Comparison of ENCODE assay signal across 8 cellular contexts in genomic region chr19:51407631-51408131, GRCh38. TPM values are rescaled to one million over a fixed set of nuclear protein-coding genes. Genes with fewer than 3 reads are reported as not detected.
DNase-seq lines count a peak whose midpoint lies in the region; ATAC-seq, FAIRE-seq and TF ChIP-seq lines count a peak whose summit lies in the region.

No MANE protein-coding gene starts in this region.

- CTCF ChIA-PET in A549 (lab: Yijun Ruan, JAX): interaction anchor here (0.6 to 2.6 kb wide), 15 partner anchors 8 to 1622 kb away, joined by 3 to 11 read pairs (median 4); partner anchors contain the start of gene SIGLEC10

- H3K27ac ChIP-seq in A549: no peak overlapping the region
- H3K27ac ChIP-seq in neutrophil: peak overlapping the region; percentile 92
- H3K27ac ChIP-seq in coronary artery: no peak overlapping the region

- FAIRE-seq in A549 (lab: Jason Lieb, UNC) (peak; percentile 68), GM12891 (lab: Jason Lieb, UNC) (peak; percentile 74)

- TF ChIP-seq EP300 in A549 (IDR thresholded peaks at IDR 0.05): no peak

- no peak overlapping the region for H3K4me3 ChIP-seq in A549
- peak overlapping the region in 1 of 2 experiments; percentile 3 for H3K4me3 ChIP-seq in neutrophil (ENCODE audit: low read depth in 1 of 2, low read length in 1 of 2)
- H3K4me3 ChIP-seq in coronary artery: no peak overlapping the region

- no peaks in the 10 kb centered on the region for H3K27me3 ChIP-seq in neutrophil

- H3K9me3 ChIP-seq in A549: peaks cover 27% of the 10 kb centered on the region
- no peaks in the 10 kb centered on the region for H3K9me3 ChIP-seq in neutrophil

- no peak overlapping the region for H3K4me2 ChIP-seq in A549

- no peaks in the 10 kb centered on the region for H3K9me3 Mint-ChIP-seq in effector memory CD8-positive, alpha-beta T cell

- no peak overlapping the region for H3K4me3 Mint-ChIP-seq in effector memory CD8-positive, alpha-beta T cell

- TF ChIP-seq CTCF in A549 (IDR thresholded peaks at IDR 0.05) (peak; percentile 48; the same call in 2 of the 3 replicates), neutrophil (IDR thresholded peaks at IDR 0.05) (no peak), coronary artery (IDR thresholded peaks at IDR 0.05) (no peak)

- WGBS in A549 (ENCODE audit: missing lambda C conversion rate): 13% methylated on average over 6 of the region's 6 CpGs

- peak; percentile 82 to 94; a peak in 5 of 6 replicates for ATAC-seq in A549
- ATAC-seq in effector memory CD8-positive, alpha-beta T cell (replicated peaks): peak; percentile 79
- ATAC-seq in GM21723 (IDR thresholded peaks at IDR 0.05; ENCODE audit: unreplicated experiment): no peak

- TF ChIP-seq RAD21 in A549 (conservative IDR thresholded peaks at IDR 0.05 in 1 of 2, IDR thresholded peaks at IDR 0.05 in 1 of 2): peak; percentile 47 to 66; a peak in 4 of 5 replicates

- H3K4me1 ChIP-seq in A549 (no peaks in the 10 kb centered on the region), neutrophil (ENCODE audit: control insufficient read depth in 1 of 2, insufficient read depth in 1 of 2, low read depth in 1 of 2, low read length in 1 of 2) (peaks cover 43 to 44% of the 10 kb centered on the region in 2 experiments)

- DNase-seq in A549 (ENCODE audit: low read depth in 1 of 2, low spot score in 1 of 2): peak; percentile 56 to 72
- DNase-seq in GM12891 (ENCODE audit: insufficient read length, low spot score): no peak
- peak; percentile 80 for DNase-seq in SIG-M5 treated with dmso at 0.1 percent for 504 hours (lab: John Stamatoyannopoulos, UW; ENCODE audit: unreplicated experiment)
- peak; percentile 32 to 50 (median 36) for DNase-seq in effector memory CD8-positive, alpha-beta T cell
- no peak for DNase-seq in coronary artery (ENCODE audit: low spot score)
- no peak for DNase-seq in T1000 (lab: John Stamatoyannopoulos, UW)

- no peak for TF ChIP-seq POLR2A in A549 (IDR thresholded peaks at IDR 0.05; ENCODE audit: low read length)
- no peak for TF ChIP-seq POLR2A in GM12891 (IDR thresholded peaks at IDR 0.05; ENCODE audit: low read depth, low read length)

- H3K36me3 Mint-ChIP-seq in effector memory CD8-positive, alpha-beta T cell (ENCODE audit: insufficient read depth): peaks cover 3% of the 10 kb centered on the region

- peaks cover 7% of the 10 kb centered on the region in 2 donors for H3K4me1 Mint-ChIP-seq in effector memory CD8-positive, alpha-beta T cell (ENCODE audit: low read depth in 2 of 2)

- peak overlapping the region in 1 of 2 donors; percentile 49 for H3K27ac Mint-ChIP-seq in effector memory CD8-positive, alpha-beta T cell

- POLR2A ChIA-PET in A549 (lab: Yijun Ruan, JAX): interaction anchor here (0.9 kb wide), 1 partner anchor 68 kb away, joined by 5 read pairs; no protein-coding TSS in a partner anchor

- H3K27me3 Mint-ChIP-seq in effector memory CD8-positive, alpha-beta T cell: no peaks in the 10 kb centered on the region

- H3K36me3 ChIP-seq in neutrophil: peaks cover 21% of the 10 kb centered on the region

TF ChIP-seq in A549, 52 proteins besides CTCF, POLR2A, EP300 and RAD21 (continues in another document):
- TF ChIP-seq, protein P1, sequence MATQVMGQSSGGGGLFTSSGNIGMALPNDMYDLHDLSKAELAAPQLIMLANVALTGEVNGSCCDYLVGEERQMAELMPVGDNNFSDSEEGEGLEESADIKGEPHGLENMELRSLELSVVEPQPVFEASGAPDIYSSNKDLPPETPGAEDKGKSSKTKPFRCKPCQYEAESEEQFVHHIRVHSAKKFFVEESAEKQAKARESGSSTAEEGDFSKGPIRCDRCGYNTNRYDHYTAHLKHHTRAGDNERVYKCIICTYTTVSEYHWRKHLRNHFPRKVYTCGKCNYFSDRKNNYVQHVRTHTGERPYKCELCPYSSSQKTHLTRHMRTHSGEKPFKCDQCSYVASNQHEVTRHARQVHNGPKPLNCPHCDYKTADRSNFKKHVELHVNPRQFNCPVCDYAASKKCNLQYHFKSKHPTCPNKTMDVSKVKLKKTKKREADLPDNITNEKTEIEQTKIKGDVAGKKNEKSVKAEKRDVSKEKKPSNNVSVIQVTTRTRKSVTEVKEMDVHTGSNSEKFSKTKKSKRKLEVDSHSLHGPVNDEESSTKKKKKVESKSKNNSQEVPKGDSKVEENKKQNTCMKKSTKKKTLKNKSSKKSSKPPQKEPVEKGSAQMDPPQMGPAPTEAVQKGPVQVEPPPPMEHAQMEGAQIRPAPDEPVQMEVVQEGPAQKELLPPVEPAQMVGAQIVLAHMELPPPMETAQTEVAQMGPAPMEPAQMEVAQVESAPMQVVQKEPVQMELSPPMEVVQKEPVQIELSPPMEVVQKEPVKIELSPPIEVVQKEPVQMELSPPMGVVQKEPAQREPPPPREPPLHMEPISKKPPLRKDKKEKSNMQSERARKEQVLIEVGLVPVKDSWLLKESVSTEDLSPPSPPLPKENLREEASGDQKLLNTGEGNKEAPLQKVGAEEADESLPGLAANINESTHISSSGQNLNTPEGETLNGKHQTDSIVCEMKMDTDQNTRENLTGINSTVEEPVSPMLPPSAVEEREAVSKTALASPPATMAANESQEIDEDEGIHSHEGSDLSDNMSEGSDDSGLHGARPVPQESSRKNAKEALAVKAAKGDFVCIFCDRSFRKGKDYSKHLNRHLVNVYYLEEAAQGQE (IDR thresholded peaks at IDR 0.05): no peak
- TF ChIP-seq, protein P2, sequence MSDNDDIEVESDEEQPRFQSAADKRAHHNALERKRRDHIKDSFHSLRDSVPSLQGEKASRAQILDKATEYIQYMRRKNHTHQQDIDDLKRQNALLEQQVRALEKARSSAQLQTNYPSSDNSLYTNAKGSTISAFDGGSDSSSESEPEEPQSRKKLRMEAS (IDR thresholded peaks at IDR 0.05): no peak

TF ChIP-seq in GM12891, 5 proteins besides CTCF, POLR2A, EP300 and RAD21:
- TF ChIP-seq PAX5 (IDR thresholded peaks at IDR 0.05; ENCODE audit: insufficient read depth, low read length, severe bottlenecking) (no peak), TAF1 (IDR thresholded peaks at IDR 0.05; ENCODE audit: low read depth, low read length) (no peak), POLR2AphosphoS5 (IDR thresholded peaks at IDR 0.05; ENCODE audit: low read depth, low read length) (no peak), SPI1 (IDR thresholded peaks at IDR 0.05; ENCODE audit: low read depth, low read length) (peak; percentile 66)

RNA-seq across cellular contexts. Expression of gene SIGLEC10, which starts 9.8 kb away (rescaled TPM):
- polyA plus RNA-seq in A549 (2011; rRNA removed) (not detected in 2 replicates), A549 (2017; fragmentation: RNase III; extraction: RNeasy Plus Mini Kit Qiagen cat#74134 plus additional on column Dnase treatment) (not detected in 3 replicates)
- not detected in 2 replicates for polyA plus RNA-seq in A549 (2012; cell fraction: cytosol; rRNA removed)
- polyA plus RNA-seq in A549 (2012; cell fraction: nucleus; rRNA removed): not detected in 2 replicates
- polyA minus RNA-seq in A549 (2011; rRNA and poly(A)+ RNA removed): not detected in 2 replicates
- 14.1 TPM for polyA plus RNA-seq in GM12891 (2012; ENCODE audit: low read depth, missing spikeins)

RNA-seq across cellular contexts. Expression of gene C19orf84, which starts 17.3 kb away (rescaled TPM):
- polyA plus RNA-seq in A549 (2011; rRNA removed) (not detected in 2 replicates), A549 (2017; fragmentation: RNase III; extraction: RNeasy Plus Mini Kit Qiagen cat#74134 plus additional on column Dnase treatment) (not detected in 3 replicates)
- not detected in 2 replicates for polyA plus RNA-seq in A549 (2012; cell fraction: cytosol; rRNA removed)
- not detected in 2 replicates for polyA plus RNA-seq in A549 (2012; cell fraction: nucleus; rRNA removed)
- polyA minus RNA-seq in A549 (2011; rRNA and poly(A)+ RNA removed): not detected in 2 replicates
- 0.26 TPM for polyA plus RNA-seq in GM12891 (2012; ENCODE audit: low read depth, missing spikeins)

RNA-seq across cellular contexts. Expression of gene LIM2, which starts 19.9 kb away (rescaled TPM):
- polyA plus RNA-seq in A549 (2011; rRNA removed) (not detected in 2 replicates), A549 (2017; fragmentation: RNase III; extraction: RNeasy Plus Mini Kit Qiagen cat#74134 plus additional on column Dnase treatment) (not detected in 3 replicates)
- not detected in 2 replicates for polyA plus RNA-seq in A549 (2012; cell fraction: cytosol; rRNA removed)
- not detected in 2 replicates for polyA plus RNA-seq in A549 (2012; cell fraction: nucleus; rRNA removed)
- not detected in 2 replicates for polyA minus RNA-seq in A549 (2011; rRNA and poly(A)+ RNA removed)
- 1.5 TPM for polyA plus RNA-seq in GM12891 (2012; ENCODE audit: low read depth, missing spikeins)

RNA-seq across cellular contexts. Expression of gene NKG7, which starts 35.2 kb away (rescaled TPM):
- not detected in 2 replicates for polyA plus RNA-seq in A549 (2011; rRNA removed)
- polyA plus RNA-seq in A549 (2012; cell fraction: cytosol; rRNA removed): not detected in 2 replicates
- not detected in 2 replicates for polyA plus RNA-seq in A549 (2012; cell fraction: nucleus; rRNA removed)
- polyA plus RNA-seq in A549 (2017; fragmentation: RNase III; extraction: RNeasy Plus Mini Kit Qiagen cat#74134 plus additional on column Dnase treatment): not detected in 3 replicates
- not detected in 2 replicates for polyA minus RNA-seq in A549 (2011; rRNA and poly(A)+ RNA removed)
- 19.4 TPM for polyA plus RNA-seq in GM12891 (2012; ENCODE audit: low read depth, missing spikeins)

RNA-seq across cellular contexts. Expression of gene CLDND2, which starts 38.9 kb away (rescaled TPM):
- polyA plus RNA-seq in A549 (2011; rRNA removed) (1.1 and 1.7 TPM in 2 replicates), A549 (2017; fragmentation: RNase III; extraction: RNeasy Plus Mini Kit Qiagen cat#74134 plus additional on column Dnase treatment) (1.7 to 3.0 TPM (median 2.8 TPM) in 3 replicates)
- polyA plus RNA-seq in A549 (2012; cell fraction: cytosol; rRNA removed): 0.75 and 0.91 TPM in 2 replicates
- polyA plus RNA-seq in A549 (2012; cell fraction: nucleus; rRNA removed): 0.36 and 0.48 TPM in 2 replicates
- not detected in 2 replicates for polyA minus RNA-seq in A549 (2011; rRNA and poly(A)+ RNA removed)
- 1.0 TPM for polyA plus RNA-seq in GM12891 (2012; ENCODE audit: low read depth, missing spikeins)

Comparison
In these comparisons a context has a peak if more than half of its experiments do, and no peak if none do; other contexts are left out.
1. DNase-seq: peak in A549 (2 of 2), SIG-M5 treated with dmso at 0.1 percent for 504 hours (single experiment) and effector memory CD8-positive, alpha-beta T cell (3 of 3); none in GM12891 (single experiment), coronary artery (single experiment) and T1000 (single experiment).